Comparison of ENCODE assay signal across 8 cellular contexts in the genomic region with DNA sequence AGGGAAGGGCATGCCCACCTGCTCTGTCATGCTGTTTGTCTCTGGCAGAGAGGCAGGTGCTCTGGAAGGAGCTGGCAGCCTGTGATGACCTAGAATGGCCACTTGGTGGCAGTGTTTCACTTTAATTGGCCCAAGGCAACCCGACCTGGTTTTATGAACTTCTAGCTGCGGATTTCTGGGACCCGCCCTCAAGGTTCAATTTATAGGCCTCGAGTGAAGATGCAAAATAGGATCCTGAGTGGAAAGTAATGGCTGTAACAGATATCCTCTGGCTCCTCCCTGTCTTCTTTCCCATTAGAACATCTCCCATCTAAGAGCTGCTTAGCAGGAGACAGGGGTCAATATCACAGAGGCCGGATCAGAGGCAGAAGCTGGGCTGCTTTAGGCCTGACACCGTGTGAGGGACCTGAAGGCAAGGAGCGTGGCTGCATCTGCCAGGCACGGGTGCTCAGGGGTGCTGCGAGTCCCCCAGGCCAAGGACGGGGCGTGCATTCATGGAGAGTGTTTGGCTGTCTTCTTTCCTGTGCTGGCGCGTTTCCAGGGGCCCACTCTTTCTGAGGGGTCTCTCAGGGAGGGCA. TPM values are rescaled to one million over a fixed set of nuclear protein-coding genes. Genes with fewer than 3 reads are reported as not detected.
DNase-seq lines count a peak whose midpoint lies in the region; ATAC-seq, FAIRE-seq and TF ChIP-seq lines count a peak whose summit lies in the region.

No MANE protein-coding gene starts in this region.

- DNase-seq in EL (peak; percentile 74), H54 (ENCODE audit: insufficient read length, low spot score) (peak; percentile 81), NCI-H1105 (lab: John Stamatoyannopoulos, UW) (peak; percentile 49), T-helper 2 cell (peak in 4 of 5 experiments; percentile 19 to 59 (median 38)), astrocyte of the cerebellum (ENCODE audit: low read depth) (peak; percentile 58), hepatocyte (ENCODE audit: low spot score) (peak; percentile 85), gastrocnemius medialis (peak; percentile 9 to 37)

- H3K36me3 ChIP-seq in hepatocyte (replicated peaks; ENCODE audit: insufficient read depth, low read depth): no peaks in the 10 kb centered on the region
- H3K36me3 ChIP-seq in gastrocnemius medialis: no peaks in the 10 kb centered on the region

- H3K9me3 ChIP-seq in hepatocyte (ENCODE audit: low read depth) (no peaks in the 10 kb centered on the region), gastrocnemius medialis (no peaks in the 10 kb centered on the region)

- peak; percentile 36 to 77 for ATAC-seq in gastrocnemius medialis
- ATAC-seq in GM18858 (IDR thresholded peaks at IDR 0.05; ENCODE audit: unreplicated experiment): no peak

- no peak for TF ChIP-seq POLR2A in H54 (IDR thresholded peaks at IDR 0.05; ENCODE audit: low read depth, low read length)
- TF ChIP-seq POLR2A in gastrocnemius medialis (IDR thresholded peaks at IDR 0.05): no peak

- peak; percentile 84 for FAIRE-seq in H54 (lab: Jason Lieb, UNC)

- 49% methylated on average over 13 of the region's 13 CpGs for WGBS in hepatocyte (ENCODE audit: low lambda C conversion rate, missing lambda C conversion rate)

- no peaks in the 10 kb centered on the region for H3K9me2 ChIP-seq in hepatocyte (replicated peaks; ENCODE audit: insufficient read depth)

- in situ Hi-C loops in astrocyte of the cerebellum (cut with HindIII; ENCODE audit: low sequenced_read_pairs) (no loop called here), gastrocnemius medialis (cut with MboI; ENCODE audit: low sequenced_read_pairs in 4 of 4) (loop anchor here in 3 of 4 donors (10.0 to 25.0 kb wide), 4 partner anchors 565 to 1390 kb away; no protein-coding TSS in a partner anchor)

- intact Hi-C loops in gastrocnemius medialis (cut with DNase I; ENCODE audit: low total_unique reads): loop anchor here (5.0 to 10.0 kb wide), 2 partner anchors 558 to 1215 kb away; no protein-coding TSS in a partner anchor

- H3K4me2 ChIP-seq in hepatocyte: no peak overlapping the region

- no peaks in the 10 kb centered on the region for H4K20me1 ChIP-seq in hepatocyte (ENCODE audit: insufficient read depth, poor library complexity, severe bottlenecking)

- H3K27me3 ChIP-seq in hepatocyte (no peaks in the 10 kb centered on the region), gastrocnemius medialis (no peaks in the 10 kb centered on the region)

- no peaks in the 10 kb centered on the region for H3K4me1 ChIP-seq in hepatocyte (ENCODE audit: insufficient read depth)
- no peaks in the 10 kb centered on the region for H3K4me1 ChIP-seq in gastrocnemius medialis

- no peak overlapping the region for H2AFZ ChIP-seq in hepatocyte

- TF ChIP-seq CTCF in astrocyte of the cerebellum (IDR thresholded peaks at IDR 0.05; ENCODE audit: low read depth, low read length, missing control alignments): peak; percentile 81
- peak; percentile 94 for TF ChIP-seq CTCF in hepatocyte (IDR thresholded peaks at IDR 0.05; ENCODE audit: poor library complexity)
- TF ChIP-seq CTCF in gastrocnemius medialis (IDR thresholded peaks at IDR 0.05 in 4 of 5, conservative IDR thresholded peaks at IDR 0.05 in 1 of 5): peak; percentile 66 to 92 (median 75)

- H3K27ac ChIP-seq in hepatocyte (no peak overlapping the region), gastrocnemius medialis (no peak overlapping the region)

- H3K4me3 ChIP-seq in astrocyte of the cerebellum (ENCODE audit: low read depth, low read length) (no peak overlapping the region), hepatocyte (no peak overlapping the region), gastrocnemius medialis (no peak overlapping the region)

- H3K79me2 ChIP-seq in hepatocyte: no peaks in the 10 kb centered on the region

RNA-seq across cellular contexts. Expression of a gene that starts 56.7 kb away (rescaled TPM):
- total RNA-seq in hepatocyte (1.4 and 1.7 TPM in 2 replicates), gastrocnemius medialis (under 1 TPM in 1 of 4 donors, not detected in 3; 0.23 TPM)
- 0.84 and 0.98 TPM in 2 replicates for polyA plus RNA-seq in hepatocyte

Comparison
In these comparisons a context has a peak if more than half of its experiments do, and no peak if none do; other contexts are left out.
1. DNase-seq: peak in every context shown above with its lines; median percentile 85 in hepatocyte; 81 in H54; 74 in EL; 58 in astrocyte of the cerebellum; 49 in NCI-H1105; 38 in T-helper 2 cell; 23 in gastrocnemius medialis.